Comparison of ENCODE assay signal across 13 cellular contexts in genomic region chr1:103348136-103348535, GRCh38.
DNase-seq lines count a peak whose midpoint lies in the region; ATAC-seq lines count a peak whose summit lies in the region.
"Had no signal": no experiment of that assay in that cellular context is flagged by ENCODE, and none has a peak within 500 bp of the region (broad histone marks: within the 10 kb centered on the region; RNA-seq: fewer than 3 reads in every experiment).

No MANE protein-coding gene starts in this region.

- DNase-seq in COLO829 (ENCODE audit: low spot score) (peak; percentile 55), NCI-H1048 (lab: John Stamatoyannopoulos, UW) (peak; percentile 13), foreskin melanocyte (peak; percentile 75), NCI-H82 (lab: John Stamatoyannopoulos, UW) (no peak)
- no peak for DNase-seq in activated CD8-positive, alpha-beta memory T cell treated with anti-CD3 and anti-CD28 coated beads, Interleukin-2, amount 50 U/mL, for 48 hours
- DNase-seq: CD4-positive, CD25-positive, alpha-beta regulatory T cell; CD8-positive, alpha-beta T cell; DMS 273 treated with DMSO at 0.1 percent for 48 hours; DMS79 treated with DMSO at 0.1 percent for 48 hours; GF-D8; GOT3; HFFc6 had no signal

- no peak for ATAC-seq in HG02981 (IDR thresholded peaks at IDR 0.05; ENCODE audit: unreplicated experiment)
- ATAC-seq: CD8-positive, alpha-beta T cell had no signal

Comparison
In these comparisons a context has a peak if more than half of its experiments do, and no peak if none do; other contexts are left out.
1. DNase-seq: peak in COLO829 (single experiment), NCI-H1048 (single experiment) and foreskin melanocyte (single experiment); none in NCI-H82 (single experiment) and activated CD8-positive, alpha-beta memory T cell treated with anti-CD3 and anti-CD28 coated beads, Interleukin-2, amount 50 U/mL, for 48 hours (single experiment).